ENCODE assay signal across 1 cellular context in genomic region chr6:87408721-87409155, GRCh38.
TF ChIP-seq lines count a peak whose summit lies in the region.

No MANE protein-coding gene starts in this region.

TF ChIP-seq in K562, 482 proteins besides CTCF, POLR2A, EP300 and RAD21 (continued from another document):
- TF ChIP-seq ZBTB40 (IDR thresholded peaks at IDR 0.05) = peak; percentile 58; the same call in 1 of the 2 replicates
- TF ChIP-seq ZBTB40 (CRISPR knock-in tag; IDR thresholded peaks at IDR 0.05) = no peak
- TF ChIP-seq RB1 (IDR thresholded peaks at IDR 0.05; ENCODE audit: low read depth) = 0 out of 2 replicates have a peak, but pooled peaks have one; percentile 22
- TF ChIP-seq MBD1 (CRISPR knock-in tag; IDR thresholded peaks at IDR 0.05) = peak; percentile 73; the same call in 1 of the 2 replicates
- no peak for TF ChIP-seq JUN (IDR thresholded peaks at IDR 0.05; ENCODE audit: borderline replicate concordance, low read depth, low read length)
- TF ChIP-seq JUN (CRISPR knock-in tag; IDR thresholded peaks at IDR 0.05; ENCODE audit: borderline replicate concordance) = no peak
